In the genomic region with DNA sequence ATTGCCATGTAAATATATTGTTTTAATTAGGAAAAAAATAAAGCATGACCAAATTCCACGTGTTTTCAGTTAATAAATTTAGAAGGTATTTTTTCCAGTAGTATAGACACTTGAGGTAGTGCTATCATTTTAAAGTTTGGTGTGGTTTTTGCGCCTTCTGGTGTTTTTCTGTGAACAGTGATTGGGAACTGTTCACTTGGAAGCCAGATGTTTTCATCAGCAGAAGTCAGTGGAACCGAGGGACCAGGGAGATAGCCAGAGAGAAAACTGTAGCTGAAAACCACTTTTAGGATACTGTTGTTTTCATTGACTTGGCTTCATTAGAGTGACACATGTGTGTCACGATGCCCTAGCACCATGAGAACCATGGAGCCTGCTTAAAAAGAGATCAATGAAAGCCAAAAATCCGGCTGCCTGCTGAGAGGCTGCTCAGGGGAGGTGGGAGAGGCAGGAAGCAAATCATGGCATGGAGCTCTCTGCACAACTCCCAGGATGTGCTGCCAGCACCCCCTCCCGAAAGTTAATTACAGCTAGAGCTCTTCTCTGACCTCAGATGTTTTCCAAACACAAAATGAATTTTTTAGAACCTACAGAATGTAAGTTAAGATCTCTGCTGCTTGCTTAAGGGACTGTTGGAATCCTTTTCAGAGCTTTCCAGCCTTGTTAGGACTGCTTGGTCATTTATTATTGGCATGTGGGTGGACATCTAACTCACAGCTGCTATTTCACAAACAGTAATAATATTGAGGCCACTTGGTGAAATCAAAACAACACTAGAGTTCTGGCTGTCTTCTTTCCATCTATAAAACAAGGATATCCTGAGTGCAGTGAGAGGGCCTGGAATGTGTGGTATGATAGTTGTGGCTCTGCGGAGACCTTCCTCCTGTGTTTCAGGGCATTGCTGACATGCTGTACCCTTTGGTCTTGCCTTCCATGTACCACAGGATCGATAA, we compare ENCODE assay signal across 15 cellular contexts.
DNase-seq lines count a peak whose midpoint lies in the region; ATAC-seq and TF ChIP-seq lines count a peak whose summit lies in the region.
"Had no signal": no experiment of that assay in that cellular context is flagged by ENCODE, and none has a peak within 500 bp of the region (broad histone marks: within the 10 kb centered on the region; RNA-seq: fewer than 3 reads in every experiment).

No MANE protein-coding gene starts in this region.

- no peaks in the 10 kb centered on the region for H3K4me1 Mint-ChIP-seq in activated CD8-positive, alpha-beta T cell treated with anti-CD3 and anti-CD28 coated beads for 36 hours (ENCODE audit: low read depth)
- H3K4me1 Mint-ChIP-seq: immature natural killer cell had no signal

- H3K27me3 ChIP-seq in right atrium auricular region (no peaks in the 10 kb centered on the region), ascending aorta (no peaks in the 10 kb centered on the region)

- TF ChIP-seq CTCF in right atrium auricular region (IDR thresholded peaks at IDR 0.05) (no peak), ascending aorta (IDR thresholded peaks at IDR 0.05) (no peak)
- TF ChIP-seq CTCF in activated CD8-positive, alpha-beta T cell treated with anti-CD3 and anti-CD28 coated beads for 36 hours (IDR thresholded peaks at IDR 0.05), result no peak

- no peaks in the 10 kb centered on the region for H3K36me3 Mint-ChIP-seq in activated CD8-positive, alpha-beta T cell treated with anti-CD3 and anti-CD28 coated beads for 36 hours (ENCODE audit: low read depth)
- H3K36me3 Mint-ChIP-seq: immature natural killer cell had no signal

- H3K4me1 ChIP-seq in right atrium auricular region, result no peaks in the 10 kb centered on the region
- H3K4me1 ChIP-seq in ascending aorta, result peaks cover 0 to 7% of the 10 kb centered on the region in 2 donors

- H3K4me3 ChIP-seq in right atrium auricular region, result no peak overlapping the region
- no peak overlapping the region for H3K4me3 ChIP-seq in ascending aorta

- POLR2A ChIA-PET in activated CD8-positive, alpha-beta T cell treated with anti-CD3 and anti-CD28 coated beads for 36 hours (lab: Charles Lee), result no interaction called here

- no peak overlapping the region for H3K27ac Mint-ChIP-seq in activated CD8-positive, alpha-beta T cell treated with anti-CD3 and anti-CD28 coated beads for 36 hours
- H3K27ac Mint-ChIP-seq: activated CD4-positive, alpha-beta T cell treated with anti-CD3 and anti-CD28 coated beads, Interleukin-2, amount 10 ng/mL, durations not matched to agents 7 days and 5 days; immature natural killer cell had no signal

- H3K9me3 ChIP-seq in right atrium auricular region, result no peaks in the 10 kb centered on the region
- H3K9me3 ChIP-seq in ascending aorta, result no peaks in the 10 kb centered on the region

- no peak overlapping the region for H3K27ac ChIP-seq in right atrium auricular region
- peak overlapping the region; percentile 14 to 56 for H3K27ac ChIP-seq in ascending aorta

- DNase-seq in left ventricle myocardium superior (no peak), right atrium auricular region (ENCODE audit: low spot score) (no peak), ascending aorta (ENCODE audit: low spot score in 2 of 2) (no peak), islet precursor cell (peak; percentile 74), NCI-H2029 treated with DMSO at 0.1 percent for 48 hours (lab: John Stamatoyannopoulos, UW) (no peak), NCI-H1105 (lab: John Stamatoyannopoulos, UW) (no peak)
- DNase-seq in activated CD4-positive, alpha-beta T cell treated with anti-CD3 and anti-CD28 coated beads, Interleukin-2, amount 50 U/mL, for 48 hours, result no peak
- no peak for DNase-seq in activated CD8-positive, alpha-beta T cell treated with anti-CD3 and anti-CD28 coated beads for 36 hours
- DNase-seq: activated CD4-positive, alpha-beta T cell treated with anti-CD3 and anti-CD28 coated beads, Interleukin-2, amount 10 ng/mL, durations not matched to agents 7 days and 5 days; activated gamma-delta T cell; central memory CD4-positive, alpha-beta T cell; DMS79 treated with DMSO at 0.1 percent for 48 hours; immature natural killer cell; NCI-H2081 treated with DMSO at 0.1 percent for 48 hours; stimulated activated CD8-positive, alpha-beta memory T cell treated with anti-CD3 and anti-CD28 coated beads, Interleukin-4, amount 100 ng/mL, for 48 hours had no signal

- peak; percentile 12 for ATAC-seq in left ventricle myocardium superior
- ATAC-seq in activated CD8-positive, alpha-beta T cell treated with anti-CD3 and anti-CD28 coated beads for 36 hours, result no peak

- H3K4me3 Mint-ChIP-seq in activated CD8-positive, alpha-beta T cell treated with anti-CD3 and anti-CD28 coated beads for 36 hours, result no peak overlapping the region
- H3K4me3 Mint-ChIP-seq: activated CD4-positive, alpha-beta T cell treated with anti-CD3 and anti-CD28 coated beads, Interleukin-2, amount 10 ng/mL, durations not matched to agents 7 days and 5 days; immature natural killer cell had no signal

- intact Hi-C loops in left ventricle myocardium superior (cut with micrococcal nuclease), result no loop called here
- intact Hi-C loops in ascending aorta (cut with DNase I), result no loop called here
- intact Hi-C loops in activated CD8-positive, alpha-beta T cell treated with anti-CD3 and anti-CD28 coated beads for 36 hours (cut with micrococcal nuclease), result no loop called here

- no peaks in the 10 kb centered on the region for H3K36me3 ChIP-seq in right atrium auricular region
- no peaks in the 10 kb centered on the region for H3K36me3 ChIP-seq in ascending aorta

- CTCF ChIA-PET in activated CD8-positive, alpha-beta T cell treated with anti-CD3 and anti-CD28 coated beads for 36 hours (lab: Charles Lee), result interaction anchor here (0.9 kb wide), 1 partner anchor 12 kb away, joined by 3 read pairs; no protein-coding TSS in a partner anchor

- H3K27me3 Mint-ChIP-seq in activated CD8-positive, alpha-beta T cell treated with anti-CD3 and anti-CD28 coated beads for 36 hours, result no peaks in the 10 kb centered on the region
- H3K27me3 Mint-ChIP-seq: activated CD4-positive, alpha-beta T cell treated with anti-CD3 and anti-CD28 coated beads, Interleukin-2, amount 10 ng/mL, durations not matched to agents 7 days and 5 days had no signal

- H3K9me3 Mint-ChIP-seq in activated CD8-positive, alpha-beta T cell treated with anti-CD3 and anti-CD28 coated beads for 36 hours, result no peaks in the 10 kb centered on the region
- H3K9me3 Mint-ChIP-seq: activated CD4-positive, alpha-beta T cell treated with anti-CD3 and anti-CD28 coated beads, Interleukin-2, amount 10 ng/mL, durations not matched to agents 7 days and 5 days had no signal

Comparison
In these comparisons a context has a peak if more than half of its experiments do, and no peak if none do; other contexts are left out.
1. H3K27ac ChIP-seq: peak in ascending aorta (2 of 2); none in right atrium auricular region (0 of 2).